Comparison of ENCODE assay signal across 1 cellular context in the genomic region with DNA sequence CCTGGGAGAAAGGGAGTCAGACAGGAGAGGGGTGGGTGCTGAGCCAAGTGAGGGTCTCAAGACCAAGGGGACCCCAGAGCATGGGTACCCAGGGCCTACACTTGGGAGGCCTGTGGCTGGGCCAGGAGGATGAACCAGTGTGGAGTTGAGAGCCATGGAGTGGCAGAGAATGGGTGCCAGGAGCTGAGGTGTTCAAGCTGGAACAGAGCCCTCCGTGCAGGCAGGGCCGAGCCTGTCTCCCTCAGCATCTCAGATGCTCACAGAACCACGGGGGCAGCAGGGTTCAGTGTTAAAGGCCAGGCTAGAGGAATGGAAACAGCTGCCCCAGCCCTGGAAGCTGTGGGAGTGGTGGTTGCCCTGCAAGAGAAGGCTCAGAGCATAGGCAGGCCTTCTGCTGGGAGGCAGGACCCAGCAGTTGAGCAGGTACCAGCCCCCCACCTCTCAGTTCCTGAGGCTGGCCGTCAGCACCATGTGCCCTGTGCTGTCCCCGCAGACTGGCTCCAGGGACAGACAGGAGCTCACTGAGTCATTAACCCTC.
TF ChIP-seq lines count a peak whose summit lies in the region.

No MANE protein-coding gene starts in this region.

TF ChIP-seq in H1, 55 proteins besides CTCF, POLR2A, EP300 and RAD21:
- TF ChIP-seq YY1 (IDR thresholded peaks at IDR 0.05; ENCODE audit: low read depth, low read length) (no peak), BCL11A (IDR thresholded peaks at IDR 0.05; ENCODE audit: low read depth in 2 of 2, low read length in 2 of 2) (no peak), TEAD4 (IDR thresholded peaks at IDR 0.05; ENCODE audit: low read depth, low read length) (no peak), NANOG (IDR thresholded peaks at IDR 0.05; ENCODE audit: insufficient read depth, low read depth, low read length, poor library complexity, severe bottlenecking) (no peak), GTF2F1 (IDR thresholded peaks at IDR 0.05; ENCODE audit: borderline replicate concordance, low read depth, low read length) (no peak), KDM5A (IDR thresholded peaks at IDR 0.05; ENCODE audit: low read length) (no peak), PHF8 (conservative IDR thresholded peaks at IDR 0.05; ENCODE audit: low read depth, low read length) (no peak), TAF1 (IDR thresholded peaks at IDR 0.05; ENCODE audit: low read depth, low read length) (no peak), BRCA1 (IDR thresholded peaks at IDR 0.05; ENCODE audit: low read depth, low read length) (no peak), RXRA (IDR thresholded peaks at IDR 0.05; ENCODE audit: insufficient read depth, low read depth, low read length) (no peak), MAFK (IDR thresholded peaks at IDR 0.05; ENCODE audit: low read depth, low read length) (no peak), HDAC2 (IDR thresholded peaks at IDR 0.05; ENCODE audit: borderline replicate concordance in 1 of 2, low read depth in 2 of 2, low read length in 2 of 2) (no peak), USF2 (IDR thresholded peaks at IDR 0.05; ENCODE audit: low read length) (no peak), E2F6 (IDR thresholded peaks at IDR 0.05) (no peak), JUND (IDR thresholded peaks at IDR 0.05; ENCODE audit: low read length) (no peak), SIX5 (IDR thresholded peaks at IDR 0.05; ENCODE audit: low read depth, low read length) (no peak), SP4 (IDR thresholded peaks at IDR 0.05; ENCODE audit: low read length) (no peak), BACH1 (IDR thresholded peaks at IDR 0.05; ENCODE audit: low read length) (no peak)
- TF ChIP-seq, protein P1, sequence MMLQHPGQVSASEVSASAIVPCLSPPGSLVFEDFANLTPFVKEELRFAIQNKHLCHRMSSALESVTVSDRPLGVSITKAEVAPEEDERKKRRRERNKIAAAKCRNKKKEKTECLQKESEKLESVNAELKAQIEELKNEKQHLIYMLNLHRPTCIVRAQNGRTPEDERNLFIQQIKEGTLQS (IDR thresholded peaks at IDR 0.05; ENCODE audit: insufficient read depth, low read depth, low read length), result no peak
- TF ChIP-seq, protein P2, sequence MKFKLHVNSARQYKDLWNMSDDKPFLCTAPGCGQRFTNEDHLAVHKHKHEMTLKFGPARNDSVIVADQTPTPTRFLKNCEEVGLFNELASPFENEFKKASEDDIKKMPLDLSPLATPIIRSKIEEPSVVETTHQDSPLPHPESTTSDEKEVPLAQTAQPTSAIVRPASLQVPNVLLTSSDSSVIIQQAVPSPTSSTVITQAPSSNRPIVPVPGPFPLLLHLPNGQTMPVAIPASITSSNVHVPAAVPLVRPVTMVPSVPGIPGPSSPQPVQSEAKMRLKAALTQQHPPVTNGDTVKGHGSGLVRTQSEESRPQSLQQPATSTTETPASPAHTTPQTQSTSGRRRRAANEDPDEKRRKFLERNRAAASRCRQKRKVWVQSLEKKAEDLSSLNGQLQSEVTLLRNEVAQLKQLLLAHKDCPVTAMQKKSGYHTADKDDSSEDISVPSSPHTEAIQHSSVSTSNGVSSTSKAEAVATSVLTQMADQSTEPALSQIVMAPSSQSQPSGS (IDR thresholded peaks at IDR 0.05; ENCODE audit: low read length), result no peak
TF ChIP-seq in H1: peak in this region for 0.
